In genomic region chr17:45225051-45225700, GRCh38 we compare ENCODE assay signal across 1 cellular context.
TF ChIP-seq lines count a peak whose summit lies in the region.

No MANE protein-coding gene starts in this region.

TF ChIP-seq in HepG2, 621 proteins besides CTCF, POLR2A, EP300 and RAD21:
- TF ChIP-seq EED (CRISPR knock-in tag; IDR thresholded peaks at IDR 0.05) (peak; percentile 59; the same call in 1 of the 2 replicates), NFIB (CRISPR knock-in tag; IDR thresholded peaks at IDR 0.05; ENCODE audit: borderline replicate concordance) (no peak), ZNF891 (CRISPR knock-in tag; IDR thresholded peaks at IDR 0.05) (0 out of 2 replicates have a peak, but pooled peaks have one; percentile 29), JUND (CRISPR knock-in tag; IDR thresholded peaks at IDR 0.05) (no peak), ZNF687 (CRISPR knock-in tag; IDR thresholded peaks at IDR 0.05) (peak; percentile 5; the same call in 1 of the 2 replicates), CHCHD3 (CRISPR knock-in tag; IDR thresholded peaks at IDR 0.05) (no peak), ZNF609 (CRISPR knock-in tag; IDR thresholded peaks at IDR 0.05; ENCODE audit: borderline replicate concordance) (no peak), NR2F1 (CRISPR knock-in tag; IDR thresholded peaks at IDR 0.05) (no peak), WIZ (CRISPR knock-in tag; IDR thresholded peaks at IDR 0.05) (no peak), ZNF614 (CRISPR knock-in tag; IDR thresholded peaks at IDR 0.05; ENCODE audit: borderline replicate concordance) (no peak), MAF1 (CRISPR knock-in tag; IDR thresholded peaks at IDR 0.05; ENCODE audit: borderline replicate concordance) (no peak), HNRNPL (IDR thresholded peaks at IDR 0.05; ENCODE audit: low read depth, low read length) (peak; percentile 41; the same call in 1 of the 2 replicates), AHR (CRISPR knock-in tag; IDR thresholded peaks at IDR 0.05) (0 out of 2 replicates have a peak, but pooled peaks have one; percentile 5), ELK4 (CRISPR knock-in tag; IDR thresholded peaks at IDR 0.05; ENCODE audit: borderline replicate concordance) (no peak), ZNF646 (CRISPR knock-in tag; IDR thresholded peaks at IDR 0.05) (no peak), ZNF850 (CRISPR knock-in tag; conservative IDR thresholded peaks at IDR 0.05) (no peak), THAP9 (CRISPR knock-in tag; IDR thresholded peaks at IDR 0.05; ENCODE audit: borderline replicate concordance) (peak; percentile 87; the same call in 1 of the 2 replicates), CAMTA2 (CRISPR knock-in tag; IDR thresholded peaks at IDR 0.05; ENCODE audit: borderline replicate concordance) (no peak), NFRKB (IDR thresholded peaks at IDR 0.05) (no peak), ADNP (CRISPR knock-in tag; IDR thresholded peaks at IDR 0.05) (no peak), SMYD3 (CRISPR knock-in tag; IDR thresholded peaks at IDR 0.05) (no peak), MIER2 (CRISPR knock-in tag; IDR thresholded peaks at IDR 0.05) (no peak), SNAI1 (CRISPR knock-in tag; IDR thresholded peaks at IDR 0.05; ENCODE audit: borderline replicate concordance) (no peak), NR1H2 (CRISPR knock-in tag; IDR thresholded peaks at IDR 0.05; ENCODE audit: borderline replicate concordance, low read depth) (no peak), ZBTB20 (CRISPR knock-in tag; IDR thresholded peaks at IDR 0.05; ENCODE audit: borderline replicate concordance, low read depth) (no peak), TOPORS (CRISPR knock-in tag; IDR thresholded peaks at IDR 0.05) (no peak), DPF2 (CRISPR knock-in tag; IDR thresholded peaks at IDR 0.05; ENCODE audit: borderline replicate concordance, low read depth) (no peak)
